Comparison of ENCODE assay signal across 15 cellular contexts in genomic region chr4:39435875-39436563, GRCh38. TPM values are rescaled to one million over a fixed set of nuclear protein-coding genes. Genes with fewer than 3 reads are reported as not detected.
DNase-seq lines count a peak whose midpoint lies in the region; FAIRE-seq and TF ChIP-seq lines count a peak whose summit lies in the region.
"Had no signal": no experiment of that assay in that cellular context is flagged by ENCODE, and none has a peak within 500 bp of the region (broad histone marks: within the 10 kb centered on the region; RNA-seq: fewer than 3 reads in every experiment).

No MANE protein-coding gene starts in this region.

- TF ChIP-seq POLR2A in NB4 (IDR thresholded peaks at IDR 0.05; ENCODE audit: extremely low read depth, insufficient read length) (no peak), H1 (IDR thresholded peaks at IDR 0.05; ENCODE audit: control extremely low read depth in 1 of 2, low read depth in 2 of 2, low read length in 2 of 2) (no peak)

- DNase-seq in GM12865 (ENCODE audit: low read depth) = no peak
- DNase-seq in NB4 (ENCODE audit: low read depth) = peak; percentile 37
- no peak for DNase-seq in H1 (ENCODE audit: low read depth in 1 of 2, low spot score in 2 of 2)
- no peak for DNase-seq in osteocyte (ENCODE audit: extremely low spot score, unreplicated experiment)
- no peak for DNase-seq in RCC 7860 (ENCODE audit: low spot score)
- no peak for DNase-seq in GM23248
- DNase-seq in cerebellum (ENCODE audit: low spot score) = no peak
- no peak for DNase-seq in dorsolateral prefrontal cortex
- DNase-seq: naive thymus-derived CD4-positive, alpha-beta T cell; NCI-H446 had no signal

- H2AFZ ChIP-seq in H1 (ENCODE audit: low read length) (peak overlapping the region; percentile 75), GM23248 (no peak overlapping the region)

- FAIRE-seq in H1 (lab: Jason Lieb, UNC) (peak; percentile 66), RCC 7860 (lab: Jason Lieb, UNC) (no peak)
- FAIRE-seq: frontal cortex, keratinocyte had no signal

- no peaks in the 10 kb centered on the region for H3K79me1 ChIP-seq in H1 (ENCODE audit: low read depth, low read length)

- CTCF ChIA-PET in H1 (lab: Charles Lee; ENCODE audit: partially characterized antibody) = interaction anchor here (0.6 to 2.5 kb wide), 14 partner anchors 8 to 677 kb away, joined by 3 to 14 read pairs (median 4); partner anchors contain the start of gene KLB

- no peak for TF ChIP-seq EP300 in H1 (IDR thresholded peaks at IDR 0.05; ENCODE audit: borderline replicate concordance in 1 of 2, low read depth in 2 of 2, low read length in 2 of 2)

- H3K36me3 ChIP-seq in H1 (ENCODE audit: control insufficient read depth in 2 of 4, insufficient read depth in 4 of 4, low read length in 3 of 4) = no peaks in the 10 kb centered on the region
- H3K36me3 ChIP-seq in GM23248 (ENCODE audit: low read depth) = no peaks in the 10 kb centered on the region

- no peak overlapping the region for H2BK12ac ChIP-seq in H1 (ENCODE audit: low read depth, low read length)

- H3K36me3 Mint-ChIP-seq in osteocyte (ENCODE audit: unreplicated experiment) = no peaks in the 10 kb centered on the region
- H3K36me3 Mint-ChIP-seq: activated naive CD4-positive, alpha-beta T cell treated with anti-CD3 and anti-CD28 coated beads, Interleukin-2, amount 50 U/mL, for 24 hours; naive thymus-derived CD4-positive, alpha-beta T cell had no signal

- H3K27ac Mint-ChIP-seq in osteocyte (ENCODE audit: unreplicated experiment) = no peak overlapping the region
- H3K27ac Mint-ChIP-seq: activated naive CD4-positive, alpha-beta T cell treated with anti-CD3 and anti-CD28 coated beads, Interleukin-2, amount 50 U/mL, for 24 hours; naive thymus-derived CD4-positive, alpha-beta T cell had no signal

- peaks cover 0 to 1% of the 10 kb centered on the region in 2 experiments for H4K20me1 ChIP-seq in H1 (replicated peaks in 1 of 2; ENCODE audit: control insufficient read depth in 1 of 2, insufficient read depth in 2 of 2, low read length in 2 of 2)
- no peaks in the 10 kb centered on the region for H4K20me1 ChIP-seq in GM23248 (ENCODE audit: insufficient read depth)

- H3K9me3 ChIP-seq in H1 (ENCODE audit: insufficient read depth in 2 of 2, low read depth in 1 of 2, low read length in 1 of 2) (no peaks in the 10 kb centered on the region), GM23248 (ENCODE audit: low read depth) (no peaks in the 10 kb centered on the region)

- no peak overlapping the region for H2BK120ac ChIP-seq in H1 (replicated peaks; ENCODE audit: low read depth, low read length)

- H3K23me2 ChIP-seq in H1 (ENCODE audit: low read depth, low read length) = no peaks in the 10 kb centered on the region

- H3K9ac ChIP-seq in H1 (replicated peaks in 1 of 4; ENCODE audit: extremely low read depth in 1 of 4, low read depth in 3 of 4, low read length in 3 of 4) (no peak overlapping the region), GM23248 (no peak overlapping the region)

- H3K9me2 ChIP-seq in GM23248 (ENCODE audit: insufficient read depth) = no peaks in the 10 kb centered on the region

- no peaks in the 10 kb centered on the region for H3K27me3 ChIP-seq in H1 (replicated peaks in 1 of 4; ENCODE audit: control insufficient read depth in 3 of 4, extremely low read depth in 1 of 4, insufficient read depth in 3 of 4, low read length in 3 of 4)
- peaks cover 12% of the 10 kb centered on the region; the same call in 1 of the 2 replicates for H3K27me3 ChIP-seq in GM23248 (replicated peaks; ENCODE audit: insufficient read depth)
- no peaks in the 10 kb centered on the region for H3K27me3 ChIP-seq in dorsolateral prefrontal cortex

- no peak overlapping the region for H3K18ac ChIP-seq in H1 (ENCODE audit: extremely low read depth, low read length)

- H4K5ac ChIP-seq in H1 (ENCODE audit: insufficient read length, low read depth, low read length) = no peak overlapping the region

- H2BK5ac ChIP-seq in H1 (ENCODE audit: low read depth, low read length) = no peak overlapping the region

- H2AK5ac ChIP-seq in H1 (ENCODE audit: low read depth, low read length) = no peak overlapping the region

- TF ChIP-seq RAD21 in H1 (IDR thresholded peaks at IDR 0.05 in 1 of 2, conservative IDR thresholded peaks at IDR 0.05 in 1 of 2; ENCODE audit: low read depth in 2 of 2, low read length in 2 of 2) = peak; percentile 66 to 78

- H3F3A ChIP-seq in GM23248 (ENCODE audit: insufficient read depth) = no peaks in the 10 kb centered on the region

- no peak overlapping the region for H2BK20ac ChIP-seq in H1 (ENCODE audit: low read length)

- no peaks in the 10 kb centered on the region for H3K4me1 Mint-ChIP-seq in osteocyte (ENCODE audit: unreplicated experiment)
- H3K4me1 Mint-ChIP-seq: activated naive CD4-positive, alpha-beta T cell treated with anti-CD3 and anti-CD28 coated beads, Interleukin-2, amount 50 U/mL, for 24 hours; naive thymus-derived CD4-positive, alpha-beta T cell had no signal

- H4K8ac ChIP-seq in H1 (ENCODE audit: extremely low read depth, insufficient read depth, low read length) = no peak overlapping the region

- no peak overlapping the region for H4K91ac ChIP-seq in H1 (replicated peaks; ENCODE audit: insufficient read length, low read length)

- H3K79me2 ChIP-seq in H1 (ENCODE audit: control insufficient read depth in 1 of 2, insufficient read depth in 2 of 2, low read length in 2 of 2) (no peaks in the 10 kb centered on the region), GM23248 (ENCODE audit: insufficient read depth) (no peaks in the 10 kb centered on the region)

- H3K56ac ChIP-seq in H1 (replicated peaks; ENCODE audit: insufficient read length, low read depth, low read length) = no peak overlapping the region

- intact Hi-C loops in dorsolateral prefrontal cortex (cut with DNase I) = no loop called here

- no peak overlapping the region for H3K4ac ChIP-seq in H1 (replicated peaks; ENCODE audit: insufficient read length, low read depth, low read length)

- POLR2A ChIA-PET in H1 (lab: Charles Lee; ENCODE audit: partially characterized antibody) = interaction anchor here (1.0 to 2.3 kb wide), 5 partner anchors 11 to 89 kb away, joined by 3 to 9 read pairs (median 8); no protein-coding TSS in a partner anchor

- H2BK15ac ChIP-seq in H1 (ENCODE audit: low read length) = no peak overlapping the region

- H3K4me3 ChIP-seq in GM12865 (ENCODE audit: low read depth, low read length) (no peak overlapping the region), NB4 (ENCODE audit: low read depth, low read length) (no peak overlapping the region), H1 (ENCODE audit: extremely low read depth in 1 of 4, insufficient read depth in 2 of 4, low read depth in 3 of 4, low read length in 4 of 4) (no peak overlapping the region), GM23248 (no peak overlapping the region), dorsolateral prefrontal cortex (no peak overlapping the region)
- H3K4me3 ChIP-seq: skin epidermis had no signal

- H3K14ac ChIP-seq in H1 (ENCODE audit: insufficient read length) = no peak overlapping the region

- H3K23ac ChIP-seq in H1 (ENCODE audit: insufficient read length) = no peak overlapping the region

- H3K27ac ChIP-seq in H1 (ENCODE audit: low read depth, low read length) (no peak overlapping the region), GM23248 (no peak overlapping the region), dorsolateral prefrontal cortex (no peak overlapping the region)
- H3K27ac ChIP-seq: skin epidermis had no signal

- TF ChIP-seq CTCF in GM12865 (IDR thresholded peaks at IDR 0.05; ENCODE audit: insufficient read depth, low read depth, low read length, missing control alignments) (peak; percentile 6), NB4 (IDR thresholded peaks at IDR 0.05; ENCODE audit: low read depth, low read length) (peak; percentile 14), H1 (IDR thresholded peaks at IDR 0.05; ENCODE audit: control extremely low read depth in 1 of 3, insufficient read depth in 1 of 3, low read depth in 1 of 3, low read length in 3 of 3) (peak in 2 of 3 experiments; percentile 52 to 64; a peak in 3 of 4 replicates), osteocyte (IDR thresholded peaks at IDR 0.05) (peak; percentile 43), dorsolateral prefrontal cortex (IDR thresholded peaks at IDR 0.05 in 54 of 56, conservative IDR thresholded peaks at IDR 0.05 in 2 of 56; ENCODE audit: low read depth in 1 of 56, partially characterized antibody in 56 of 56) (no peak)

- H3K4me1 ChIP-seq in H1 (replicated peaks in 1 of 4; ENCODE audit: control insufficient read depth in 3 of 4, insufficient read depth in 4 of 4, low read length in 3 of 4) (no peaks in the 10 kb centered on the region), GM23248 (ENCODE audit: insufficient read depth) (no peaks in the 10 kb centered on the region)

- no peaks in the 10 kb centered on the region for H3K9me3 Mint-ChIP-seq in osteocyte (ENCODE audit: unreplicated experiment)
- H3K9me3 Mint-ChIP-seq: activated naive CD4-positive, alpha-beta T cell treated with anti-CD3 and anti-CD28 coated beads, Interleukin-2, amount 50 U/mL, for 24 hours; naive thymus-derived CD4-positive, alpha-beta T cell had no signal

- no peak overlapping the region for H3K4me3 Mint-ChIP-seq in osteocyte (ENCODE audit: unreplicated experiment)
- H3K4me3 Mint-ChIP-seq: activated naive CD4-positive, alpha-beta T cell treated with anti-CD3 and anti-CD28 coated beads, Interleukin-2, amount 50 U/mL, for 24 hours; naive thymus-derived CD4-positive, alpha-beta T cell had no signal

- WGBS in H1 (ENCODE audit: extremely low coverage in 1 of 2, insufficient coverage in 1 of 2, insufficient read length in 1 of 2, insufficient replicate concordance in 2 of 2, low coverage in 1 of 2, low lambda C conversion rate in 2 of 2, missing lambda C conversion rate in 1 of 2), 2 experiments = 75% methylated on average over 7 of the region's 7 CpGs; no CpG with 5 or more reads in 1 of the 2 experiments
- WGBS in GM23248 (ENCODE audit: low coverage in 1 of 2, low lambda C conversion rate in 2 of 2, missing lambda C conversion rate in 2 of 2), 2 experiments = 42 to 50% methylated on average over 7 of the region's 7 CpGs

- H3K4me2 ChIP-seq in H1 (ENCODE audit: insufficient read depth in 1 of 2, low read depth in 2 of 2, low read length in 2 of 2) (no peak overlapping the region), GM23248 (ENCODE audit: unreplicated experiment) (no peak overlapping the region)

- H3K27me3 Mint-ChIP-seq in osteocyte (ENCODE audit: unreplicated experiment) = peaks cover 28% of the 10 kb centered on the region
- H3K27me3 Mint-ChIP-seq: activated naive CD4-positive, alpha-beta T cell treated with anti-CD3 and anti-CD28 coated beads, Interleukin-2, amount 50 U/mL, for 24 hours had no signal

- in situ Hi-C loops in GM23248 (cut with MboI) = no loop called here

RNA-seq across cellular contexts. Expression of gene RPL9, which starts 22.7 kb away (rescaled TPM):
- 1,161 and 1,163 TPM in 2 replicates for total RNA-seq in H1 (2021; fragmentation: NEBNext Ultra II Directional; extraction: Animal tissue kit (Norgen Biotek cat#: 25700))
- polyA plus RNA-seq in H1 (2011; rRNA removed) (427 and 1,184 TPM in 2 replicates), GM23248 (2016; fragmentation: Nextera tagmentation; extraction: Ambion mirVana) (588 and 627 TPM in 2 replicates)
- polyA plus RNA-seq in H1 (2011; cell fraction: cytosol; rRNA removed) = 1,821 TPM
- polyA plus RNA-seq in H1 (2011; cell fraction: nucleus; rRNA removed) = 333 TPM
- polyA plus RNA-seq in H1 (2012, experiment 1 of 2) = 826 to 1,542 TPM (median 1,147 TPM) in 4 replicates
- polyA plus RNA-seq in H1 (2012, experiment 2 of 2) = 3,492 TPM
- 2,151 TPM for polyA plus RNA-seq in H1 (2013, experiment 1 of 2)
- 2,199 TPM for polyA plus RNA-seq in H1 (2013, experiment 2 of 2)
- polyA minus RNA-seq in H1 (2011; rRNA and poly(A)+ RNA removed) = 111 and 181 TPM in 2 replicates
- 653 TPM for polyA minus RNA-seq in H1 (2011; cell fraction: cytosol; rRNA and poly(A)+ RNA removed)
- polyA minus RNA-seq in H1 (2011; cell fraction: nucleus; rRNA and poly(A)+ RNA removed) = 338 TPM
- total RNA-seq in osteocyte (1,144 and 1,147 TPM in 2 replicates), cerebellum (1,493 TPM), dorsolateral prefrontal cortex (100 to 1,000 TPM; 295 to 743 (median 520) TPM)
- total RNA-seq in GM23248 (2014; rRNA removed; shearing (Covaris generic)) = 3,138 and 3,826 TPM in 2 replicates

RNA-seq across cellular contexts. Expression of gene LIAS, which starts 22.8 kb away (rescaled TPM):
- total RNA-seq in H1 (2021; fragmentation: NEBNext Ultra II Directional; extraction: Animal tissue kit (Norgen Biotek cat#: 25700)) = 19.8 and 24.9 TPM in 2 replicates
- polyA plus RNA-seq in H1 (2011; rRNA removed) (7.5 and 10.5 TPM in 2 replicates), GM23248 (2016; fragmentation: Nextera tagmentation; extraction: Ambion mirVana) (5.6 and 6.8 TPM in 2 replicates)
- 14.7 TPM for polyA plus RNA-seq in H1 (2011; cell fraction: cytosol; rRNA removed)
- polyA plus RNA-seq in H1 (2011; cell fraction: nucleus; rRNA removed) = 5.3 TPM
- polyA plus RNA-seq in H1 (2012, experiment 1 of 2) = 11.9 to 23.5 TPM (median 14.2 TPM) in 4 replicates
- 4.9 TPM for polyA plus RNA-seq in H1 (2012, experiment 2 of 2)
- 20.8 TPM for polyA plus RNA-seq in H1 (2013, experiment 1 of 2)
- 18.8 TPM for polyA plus RNA-seq in H1 (2013, experiment 2 of 2)
- 10.2 and 13.3 TPM in 2 replicates for polyA minus RNA-seq in H1 (2011; rRNA and poly(A)+ RNA removed)
- 15.6 TPM for polyA minus RNA-seq in H1 (2011; cell fraction: cytosol; rRNA and poly(A)+ RNA removed)
- polyA minus RNA-seq in H1 (2011; cell fraction: nucleus; rRNA and poly(A)+ RNA removed) = 18.3 TPM
- total RNA-seq in osteocyte (10.9 and 13.8 TPM in 2 replicates), cerebellum (22.7 TPM), dorsolateral prefrontal cortex (10 to 100 TPM; 16.1 to 30.6 (median 22.3) TPM)
- 5.7 and 15.7 TPM in 2 replicates for total RNA-seq in GM23248 (2014; rRNA removed; shearing (Covaris generic))

RNA-seq across cellular contexts. Expression of gene KLB, which starts 29.3 kb away (rescaled TPM):
- not detected in 2 replicates for total RNA-seq in H1 (2021; fragmentation: NEBNext Ultra II Directional; extraction: Animal tissue kit (Norgen Biotek cat#: 25700))
- polyA plus RNA-seq in H1 (2011; rRNA removed) (0.03 TPM in 2 replicates), GM23248 (2016; fragmentation: Nextera tagmentation; extraction: Ambion mirVana) (not detected in 2 replicates)
- 0.03 TPM for polyA plus RNA-seq in H1 (2011; cell fraction: cytosol; rRNA removed)
- 0.06 TPM for polyA plus RNA-seq in H1 (2011; cell fraction: nucleus; rRNA removed)
- polyA plus RNA-seq in H1 (2012, experiment 1 of 2) = 0.09 to 0.18 TPM (median 0.11 TPM) in 4 replicates
- polyA plus RNA-seq in H1 (2012, experiment 2 of 2) = 0.03 TPM
- 0.02 TPM for polyA plus RNA-seq in H1 (2013, experiment 1 of 2)
- 0.02 TPM for polyA plus RNA-seq in H1 (2013, experiment 2 of 2)
- polyA minus RNA-seq in H1 (2011; rRNA and poly(A)+ RNA removed) = 0.07 and 0.13 TPM in 2 replicates
- polyA minus RNA-seq in H1 (2011; cell fraction: cytosol; rRNA and poly(A)+ RNA removed) = not detected
- not detected for polyA minus RNA-seq in H1 (2011; cell fraction: nucleus; rRNA and poly(A)+ RNA removed)
- total RNA-seq in osteocyte (not detected in 2 replicates), cerebellum (0.27 TPM), dorsolateral prefrontal cortex (under 1 TPM in 17 of 120 experiments, not detected in 103; 0.07 to 0.19 (median 0.09) TPM)
- not detected in 2 replicates for total RNA-seq in GM23248 (2014; rRNA removed; shearing (Covaris generic))
- total RNA-seq: activated CD8-positive, alpha-beta memory T cell treated with anti-CD3 and anti-CD28 coated beads for 36 hours; naive thymus-derived CD4-positive, alpha-beta T cell had no signal
- polyA plus RNA-seq: keratinocyte had no signal

Comparison
In these comparisons a context has a peak if more than half of its experiments do, and no peak if none do; other contexts are left out.
1. CTCF ChIP-seq: peak in GM12865 (single experiment), NB4 (single experiment), H1 (2 of 3) and osteocyte (single experiment); none in dorsolateral prefrontal cortex (0 of 56).